17 cellular contexts compared by ENCODE assay signal in the genomic region with DNA sequence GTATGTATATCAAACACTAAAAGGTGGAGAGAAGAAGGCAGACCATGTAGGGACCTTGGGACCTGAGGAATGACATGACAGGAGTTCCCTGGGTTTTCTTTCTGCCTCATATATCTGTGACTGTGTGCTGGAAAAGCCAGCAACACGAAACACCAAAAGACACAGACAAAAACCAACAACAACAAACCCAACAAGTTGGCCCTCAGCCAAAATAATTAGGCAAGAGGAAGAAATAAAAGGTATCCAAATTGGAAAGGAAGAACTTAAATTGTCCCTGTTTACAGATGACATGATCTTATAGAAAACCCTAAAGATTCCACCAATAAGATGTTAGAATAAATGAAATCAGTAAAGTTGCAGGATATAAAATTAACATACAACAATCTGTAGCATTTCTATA. TPM values are rescaled to one million over a fixed set of nuclear protein-coding genes. Genes with fewer than 3 reads are reported as not detected.
DNase-seq lines count a peak whose midpoint lies in the region; ATAC-seq and TF ChIP-seq lines count a peak whose summit lies in the region.
"Had no signal": no experiment of that assay in that cellular context is flagged by ENCODE, and none has a peak within 500 bp of the region (broad histone marks: within the 10 kb centered on the region; RNA-seq: fewer than 3 reads in every experiment).

No MANE protein-coding gene starts in this region.

- H3K27ac ChIP-seq in esophagus squamous epithelium (peak overlapping the region; percentile 80 to 89 (median 87)), muscle layer of duodenum (ENCODE audit: low read length) (peak overlapping the region; percentile 68)

- CTCF ChIA-PET in activated CD4-positive, alpha-beta memory T cell treated with anti-CD3 and anti-CD28 coated beads, Interleukin-2, amount 10 ng/mL, durations not matched to agents 7 days and 5 days (lab: Charles Lee): no interaction called here

- peaks cover 2% of the 10 kb centered on the region for H3K36me3 Mint-ChIP-seq in T-helper 1 cell treated with Interleukin-12 subunit alpha and Interleukin-12 subunit beta and Interleukin-4 antibody, amounts not matched to agents 30 μg/mL and 1 μg/mL, for 36 hours (ENCODE audit: low read depth)
- H3K36me3 Mint-ChIP-seq in type B pancreatic cell: no peaks in the 10 kb centered on the region
- no peaks in the 10 kb centered on the region for H3K36me3 Mint-ChIP-seq in activated CD4-positive, alpha-beta memory T cell treated with anti-CD3 and anti-CD28 coated beads, Interleukin-2, amount 10 ng/mL, durations not matched to agents 7 days and 5 days (ENCODE audit: low read depth)
- H3K36me3 Mint-ChIP-seq: CD4-positive, alpha-beta memory T cell had no signal

- POLR2A ChIA-PET in activated CD4-positive, alpha-beta memory T cell treated with anti-CD3 and anti-CD28 coated beads, Interleukin-2, amount 10 ng/mL, durations not matched to agents 7 days and 5 days (lab: Charles Lee): interaction anchor here (0.9 kb wide), 1 partner anchor 94 kb away, joined by 3 read pairs; the partner anchor contains the start of gene MED22

- intact Hi-C loops in esophagus squamous epithelium (cut with DNase I): no loop called here

- H3K9me3 ChIP-seq in esophagus squamous epithelium: no peaks in the 10 kb centered on the region
- peaks cover 0 to 4% of the 10 kb centered on the region in 2 donors for H3K9me3 ChIP-seq in muscle layer of duodenum (ENCODE audit: control insufficient read depth in 1 of 2, low read length in 2 of 2)

- TF ChIP-seq CTCF in esophagus squamous epithelium (IDR thresholded peaks at IDR 0.05) (no peak), type B pancreatic cell (conservative IDR thresholded peaks at IDR 0.05) (no peak)

- no peaks in the 10 kb centered on the region for H3K9me3 Mint-ChIP-seq in T-helper 1 cell treated with Interleukin-12 subunit alpha and Interleukin-12 subunit beta and Interleukin-4 antibody, amounts not matched to agents 30 μg/mL and 1 μg/mL, for 36 hours
- no peaks in the 10 kb centered on the region for H3K9me3 Mint-ChIP-seq in type B pancreatic cell
- no peaks in the 10 kb centered on the region for H3K9me3 Mint-ChIP-seq in activated CD4-positive, alpha-beta memory T cell treated with anti-CD3 and anti-CD28 coated beads, Interleukin-2, amount 10 ng/mL, durations not matched to agents 7 days and 5 days
- H3K9me3 Mint-ChIP-seq: H9 had no signal

- peak overlapping the region; percentile 34 for H3K27ac Mint-ChIP-seq in T-helper 1 cell treated with Interleukin-12 subunit alpha and Interleukin-12 subunit beta and Interleukin-4 antibody, amounts not matched to agents 30 μg/mL and 1 μg/mL, for 36 hours
- H3K27ac Mint-ChIP-seq in type B pancreatic cell: peak overlapping the region; percentile 92
- H3K27ac Mint-ChIP-seq in activated CD4-positive, alpha-beta memory T cell treated with anti-CD3 and anti-CD28 coated beads, Interleukin-2, amount 10 ng/mL, durations not matched to agents 7 days and 5 days: no peak overlapping the region
- H3K27ac Mint-ChIP-seq: CD4-positive, alpha-beta memory T cell; H9 had no signal

- no peaks in the 10 kb centered on the region for H3K27me3 ChIP-seq in esophagus squamous epithelium
- no peaks in the 10 kb centered on the region for H3K27me3 ChIP-seq in muscle layer of duodenum (ENCODE audit: low read depth, low read length)

- H3K4me1 ChIP-seq in esophagus squamous epithelium: peaks cover 0 to 62% (median 37%) of the 10 kb centered on the region in 3 donors
- H3K4me1 ChIP-seq in muscle layer of duodenum (ENCODE audit: control insufficient read depth in 1 of 2, insufficient read depth in 2 of 2, low read length in 2 of 2): peaks cover 0 to 6% of the 10 kb centered on the region in 2 donors

- H3K4me1 Mint-ChIP-seq in T-helper 1 cell treated with Interleukin-12 subunit alpha and Interleukin-12 subunit beta and Interleukin-4 antibody, amounts not matched to agents 30 μg/mL and 1 μg/mL, for 36 hours (ENCODE audit: low read depth): peaks cover 18% of the 10 kb centered on the region
- peaks cover 25% of the 10 kb centered on the region for H3K4me1 Mint-ChIP-seq in type B pancreatic cell (ENCODE audit: unreplicated experiment)
- peaks cover 2% of the 10 kb centered on the region for H3K4me1 Mint-ChIP-seq in activated CD4-positive, alpha-beta memory T cell treated with anti-CD3 and anti-CD28 coated beads, Interleukin-2, amount 10 ng/mL, durations not matched to agents 7 days and 5 days

- 0 to 14% methylated on average over 1 of the region's 1 CpG for WGBS in esophagus squamous epithelium, 2 donors

- no peak for TF ChIP-seq POLR2A in esophagus squamous epithelium (IDR thresholded peaks at IDR 0.05)

- H3K4me3 Mint-ChIP-seq in T-helper 1 cell treated with Interleukin-12 subunit alpha and Interleukin-12 subunit beta and Interleukin-4 antibody, amounts not matched to agents 30 μg/mL and 1 μg/mL, for 36 hours: no peak overlapping the region
- peak overlapping the region; percentile 71 for H3K4me3 Mint-ChIP-seq in type B pancreatic cell
- no peak overlapping the region for H3K4me3 Mint-ChIP-seq in activated CD4-positive, alpha-beta memory T cell treated with anti-CD3 and anti-CD28 coated beads, Interleukin-2, amount 10 ng/mL, durations not matched to agents 7 days and 5 days
- H3K4me3 Mint-ChIP-seq: H9 had no signal

- no peak for ATAC-seq in GM18520 (IDR thresholded peaks at IDR 0.05; ENCODE audit: unreplicated experiment)

- DNase-seq in T-helper 1 cell (no peak), esophagus squamous epithelium (lab: John Stamatoyannopoulos, UW) (no peak), type B pancreatic cell (ENCODE audit: extremely low spot score, unreplicated experiment) (peak; percentile 2), HUDEP-2 (lab: John Stamatoyannopoulos, UW; ENCODE audit: unreplicated experiment in 76 of 76) (no peak)
- DNase-seq in activated CD4-positive, alpha-beta memory T cell treated with anti-CD3 and anti-CD28 coated beads, Interleukin-2, amount 10 ng/mL, durations not matched to agents 7 days and 5 days: no peak
- DNase-seq: CD4-positive, alpha-beta memory T cell; DMS79; H9; NCI-H1417; NCI-H2029; NCI-H510A; Right ventricle myocardium superior had no signal

- peaks cover 3% of the 10 kb centered on the region for H3K27me3 Mint-ChIP-seq in T-helper 1 cell treated with Interleukin-12 subunit alpha and Interleukin-12 subunit beta and Interleukin-4 antibody, amounts not matched to agents 30 μg/mL and 1 μg/mL, for 36 hours (ENCODE audit: low read depth)
- H3K27me3 Mint-ChIP-seq in type B pancreatic cell: no peaks in the 10 kb centered on the region
- H3K27me3 Mint-ChIP-seq in activated CD4-positive, alpha-beta memory T cell treated with anti-CD3 and anti-CD28 coated beads, Interleukin-2, amount 10 ng/mL, durations not matched to agents 7 days and 5 days: peaks cover 28% of the 10 kb centered on the region

- peaks cover 0 to 10% (median 0%) of the 10 kb centered on the region in 3 donors for H3K36me3 ChIP-seq in esophagus squamous epithelium
- H3K36me3 ChIP-seq in muscle layer of duodenum (ENCODE audit: control insufficient read depth in 1 of 2, insufficient read depth in 2 of 2, low read length in 2 of 2): no peaks in the 10 kb centered on the region

- peak overlapping the region in 1 of 4 donors; percentile 52 for H3K4me3 ChIP-seq in esophagus squamous epithelium
- peak overlapping the region in 1 of 2 donors; percentile 18 for H3K4me3 ChIP-seq in muscle layer of duodenum (ENCODE audit: low read depth in 1 of 2, low read length in 2 of 2)

RNA-seq across cellular contexts. Expression of gene ABO, which starts 21.7 kb away (rescaled TPM):
- total RNA-seq in esophagus squamous epithelium (10 to 100 TPM in 2 of 4 donors, 1 to 10 TPM in 2; 3.4 to 48.8 (median 8.2) TPM), type B pancreatic cell (ENCODE audit: low replicate concordance) (3.7 and 5.6 TPM in 2 replicates)
- under 1 TPM; 0.20 to 0.53 TPM for total RNA-seq in activated CD4-positive, alpha-beta memory T cell treated with anti-CD3 and anti-CD28 coated beads, Interleukin-2, amount 10 ng/mL, durations not matched to agents 7 days and 5 days
- total RNA-seq: A172, HT1080 had no signal

RNA-seq across cellular contexts. Expression of gene OBP2B, which starts 44.2 kb away (rescaled TPM):
- total RNA-seq in esophagus squamous epithelium (not detected), type B pancreatic cell (ENCODE audit: low replicate concordance) (not detected in 2 replicates)
- total RNA-seq in activated CD4-positive, alpha-beta memory T cell treated with anti-CD3 and anti-CD28 coated beads, Interleukin-2, amount 10 ng/mL, durations not matched to agents 7 days and 5 days: not detected
- total RNA-seq: A172; CD4-positive, alpha-beta memory T cell; H9; HT1080; Right ventricle myocardium superior had no signal
